In the genomic region with DNA sequence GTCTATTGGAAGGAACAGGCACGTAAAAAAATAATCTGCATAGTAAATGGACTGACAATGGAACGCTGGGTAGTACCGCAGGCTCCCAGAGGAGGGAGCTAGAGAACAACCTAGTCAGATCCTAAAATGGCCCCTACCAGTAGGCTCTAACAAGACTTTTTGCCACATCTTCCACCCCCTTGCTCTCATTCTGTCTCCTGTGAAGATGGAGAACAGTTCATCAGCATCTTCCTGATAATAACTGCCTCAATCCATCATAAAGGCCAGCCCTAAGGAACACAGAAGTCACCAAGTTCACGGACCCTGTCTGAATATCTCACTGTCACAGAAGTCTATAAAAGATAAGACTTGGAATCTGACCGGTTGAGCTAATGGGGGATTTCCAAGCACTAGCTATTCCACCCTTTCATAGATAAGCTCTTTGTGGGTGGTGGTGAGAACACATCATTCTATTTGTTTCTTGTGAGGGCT, we compare ENCODE assay signal across 8 cellular contexts.
A peak's percentile ranks its signal among the peaks of the same experiment; 100 is the strongest.
DNase-seq lines count a peak whose midpoint lies in the region; ATAC-seq and TF ChIP-seq lines count a peak whose summit lies in the region.

No MANE protein-coding gene starts in this region.

- intact Hi-C loops in testis (cut with DNase I; ENCODE audit: low total_unique reads) = no loop called here

- H3K9me3 ChIP-seq in CD4-positive, CD25-positive, alpha-beta regulatory T cell (ENCODE audit: control insufficient read depth in 2 of 2, low read length in 2 of 2) = no peaks in the 10 kb centered on the region
- H3K9me3 ChIP-seq in OCI-LY3 (ENCODE audit: insufficient read depth, low read length) (no peaks in the 10 kb centered on the region), fibroblast of lung (ENCODE audit: control insufficient read depth, insufficient read depth, low read depth, low read length) (no peaks in the 10 kb centered on the region), testis (no peaks in the 10 kb centered on the region)

- peak overlapping the region; percentile 75 for H3K4me2 ChIP-seq in OCI-LY3 (ENCODE audit: low read length)
- H3K4me2 ChIP-seq in fibroblast of lung (ENCODE audit: extremely low read depth, insufficient read depth, low read length) = no peak overlapping the region

- TF ChIP-seq CTCF in OCI-LY3 (IDR thresholded peaks at IDR 0.05; ENCODE audit: low read depth, low read length) = peak; percentile 88
- peak; percentile 74 to 93 for TF ChIP-seq CTCF in fibroblast of lung (conservative IDR thresholded peaks at IDR 0.05 in 1 of 2, IDR thresholded peaks at IDR 0.05 in 1 of 2; ENCODE audit: low read depth in 1 of 2, low read length in 2 of 2)
- TF ChIP-seq CTCF in testis (IDR thresholded peaks at IDR 0.05) = peak; percentile 44 to 86 (median 81)

- no peak overlapping the region for H3K4me3 ChIP-seq in CD4-positive, CD25-positive, alpha-beta regulatory T cell (ENCODE audit: low read depth, low read length)
- H3K4me3 ChIP-seq in OCI-LY3 (ENCODE audit: low read length) = peak overlapping the region; percentile 61
- H3K4me3 ChIP-seq in fibroblast of lung (replicated peaks in 1 of 4; ENCODE audit: control extremely low read depth in 1 of 4, insufficient read depth in 1 of 4, low read depth in 3 of 4, low read length in 4 of 4) = no peak overlapping the region
- H3K4me3 ChIP-seq in testis = no peak overlapping the region

- no peak overlapping the region for H3K27ac ChIP-seq in CD4-positive, CD25-positive, alpha-beta regulatory T cell (ENCODE audit: insufficient read depth, low read length, poor library complexity, severe bottlenecking)
- H3K27ac ChIP-seq in OCI-LY3 (ENCODE audit: low read length) (no peak overlapping the region), fibroblast of lung (ENCODE audit: insufficient read depth, low read length) (no peak overlapping the region), testis (no peak overlapping the region)

- H4K20me1 ChIP-seq in OCI-LY3 (ENCODE audit: insufficient read depth, low read length) = no peaks in the 10 kb centered on the region
- H4K20me1 ChIP-seq in fibroblast of lung (ENCODE audit: control insufficient read depth, extremely low read depth, insufficient read depth, low read length) = no peaks in the 10 kb centered on the region

- no peak for TF ChIP-seq POLR2A in testis (IDR thresholded peaks at IDR 0.05)

- H3K27me3 Mint-ChIP-seq in CD4-positive, CD25-positive, alpha-beta regulatory T cell = peaks cover 38% of the 10 kb centered on the region

- H3K79me2 ChIP-seq in OCI-LY3 (ENCODE audit: low read length) (no peaks in the 10 kb centered on the region), fibroblast of lung (ENCODE audit: control insufficient read depth, insufficient read depth, low read length) (no peaks in the 10 kb centered on the region)

- peaks cover 5% of the 10 kb centered on the region for H3K4me1 ChIP-seq in CD4-positive, CD25-positive, alpha-beta regulatory T cell (ENCODE audit: control insufficient read depth, insufficient read depth, low read length, poor library complexity, severe bottlenecking)
- peaks cover 10% of the 10 kb centered on the region for H3K4me1 ChIP-seq in OCI-LY3 (ENCODE audit: low read length)
- H3K4me1 ChIP-seq in fibroblast of lung (ENCODE audit: control insufficient read depth, extremely low read depth, insufficient read depth, low read length) = peaks cover 3% of the 10 kb centered on the region
- peaks cover 7% of the 10 kb centered on the region for H3K4me1 ChIP-seq in testis

- DNase-seq in CD4-positive, CD25-positive, alpha-beta regulatory T cell = peak; percentile 42 to 76 (median 62)
- peak; percentile 35 for DNase-seq in GM19240 (ENCODE audit: insufficient read length, low spot score)
- peak; percentile 92 for DNase-seq in HT-29 (ENCODE audit: low spot score)
- peak; percentile 87 for DNase-seq in activated CD8-positive, alpha-beta memory T cell treated with anti-CD3 and anti-CD28 coated beads, Interleukin-2, amount 50 U/mL, for 48 hours
- peak; percentile 44 to 77 for DNase-seq in fibroblast of lung (ENCODE audit: low read depth in 2 of 2)
- DNase-seq in non-pigmented ciliary epithelial cell (ENCODE audit: low read depth) = peak; percentile 30
- peak; percentile 89 for DNase-seq in testis

- H3K9me3 Mint-ChIP-seq in CD4-positive, CD25-positive, alpha-beta regulatory T cell = no peaks in the 10 kb centered on the region

- H3K9ac ChIP-seq in OCI-LY3 (ENCODE audit: low read length) (0 out of 2 replicates have a peak overlapping the region, but pooled peaks have one; percentile 10), fibroblast of lung (ENCODE audit: insufficient read depth, low read length) (no peak overlapping the region)

- H2AFZ ChIP-seq in OCI-LY3 (ENCODE audit: low read depth, low read length) (peak overlapping the region; percentile 100), fibroblast of lung (ENCODE audit: low read length) (peak overlapping the region; percentile 37)

- no peaks in the 10 kb centered on the region for H3K36me3 Mint-ChIP-seq in CD4-positive, CD25-positive, alpha-beta regulatory T cell

- no peak overlapping the region for H3K4me3 Mint-ChIP-seq in CD4-positive, CD25-positive, alpha-beta regulatory T cell

- no peaks in the 10 kb centered on the region for H3K36me3 ChIP-seq in CD4-positive, CD25-positive, alpha-beta regulatory T cell (ENCODE audit: control insufficient read depth, insufficient read depth, low read length)
- no peaks in the 10 kb centered on the region for H3K36me3 ChIP-seq in OCI-LY3 (replicated peaks; ENCODE audit: low read depth, low read length)
- no peaks in the 10 kb centered on the region for H3K36me3 ChIP-seq in fibroblast of lung (ENCODE audit: control insufficient read depth, insufficient read depth, low read length)
- no peaks in the 10 kb centered on the region for H3K36me3 ChIP-seq in testis (ENCODE audit: low read depth, missing control alignments)

- peaks cover 0 to 9% (median 0%) of the 10 kb centered on the region in 4 donors for H3K4me1 Mint-ChIP-seq in CD4-positive, CD25-positive, alpha-beta regulatory T cell

- peaks cover 16% of the 10 kb centered on the region for H3K27me3 ChIP-seq in CD4-positive, CD25-positive, alpha-beta regulatory T cell (ENCODE audit: control insufficient read depth, insufficient read depth, low read length)
- H3K27me3 ChIP-seq in OCI-LY3 (ENCODE audit: low read depth, low read length) = peaks cover 10% of the 10 kb centered on the region; the same call in 1 of the 2 replicates
- no peaks in the 10 kb centered on the region for H3K27me3 ChIP-seq in fibroblast of lung (ENCODE audit: control insufficient read depth, insufficient read depth, low read length)
- no peaks in the 10 kb centered on the region for H3K27me3 ChIP-seq in testis

- H3K27ac Mint-ChIP-seq in CD4-positive, CD25-positive, alpha-beta regulatory T cell = no peak overlapping the region

- WGBS in testis, 2 donors = 18 to 22% methylated on average over 5 of the region's 5 CpGs

- ATAC-seq in CD4-positive, CD25-positive, alpha-beta regulatory T cell (ENCODE audit: low read depth in 2 of 2) = peak; percentile 64 to 72

Comparison
In these comparisons a context has a peak if more than half of its experiments do, and no peak if none do; other contexts are left out.
1. DNase-seq: peak in every context shown above with its lines; median percentile 92 in HT-29; 89 in testis; 87 in activated CD8-positive, alpha-beta memory T cell treated with anti-CD3 and anti-CD28 coated beads, Interleukin-2, amount 50 U/mL, for 48 hours; 62 in CD4-positive, CD25-positive, alpha-beta regulatory T cell; 60 in fibroblast of lung; 35 in GM19240; 30 in non-pigmented ciliary epithelial cell.